ENCODE assay signal across 19 cellular contexts in the genomic region with DNA sequence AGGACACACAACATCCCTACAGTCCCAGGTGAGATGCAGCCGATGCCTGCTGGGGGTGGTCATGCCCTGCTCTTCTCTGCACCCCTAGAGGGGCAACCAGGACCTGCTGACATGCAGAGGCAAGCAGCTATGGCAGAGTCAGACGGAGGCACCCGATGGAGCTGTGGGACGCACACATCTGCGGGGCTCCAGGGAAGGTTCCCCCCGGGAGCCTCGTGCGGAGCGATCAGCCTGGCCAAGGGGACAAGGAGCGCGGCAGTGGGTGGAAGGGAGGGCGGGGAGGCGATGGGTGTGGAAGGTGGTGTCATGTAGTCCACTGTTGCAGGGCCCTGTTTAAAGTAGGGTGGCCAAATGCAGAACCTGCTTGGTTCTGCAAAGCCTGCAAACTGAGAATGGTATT.
DNase-seq lines count a peak whose midpoint lies in the region; ATAC-seq and TF ChIP-seq lines count a peak whose summit lies in the region.
"Had no signal": no experiment of that assay in that cellular context is flagged by ENCODE, and none has a peak within 500 bp of the region (broad histone marks: within the 10 kb centered on the region; RNA-seq: fewer than 3 reads in every experiment).

No MANE protein-coding gene starts in this region.

- peak overlapping the region in 7 of 11 experiments; percentile 56 to 74 (median 67); a peak in 10 of 22 replicates for H3K4me2 ChIP-seq in BLaER1 treated with 17β-estradiol and CSF1 and Interleukin-3, amounts not matched to agents 10 nM and 100 nM
- H3K4me2 ChIP-seq in osteoblast (ENCODE audit: insufficient read depth, low read length): no peak overlapping the region
- H3K4me2 ChIP-seq: A549, GM23338 had no signal

- H3K27me3 ChIP-seq in BLaER1 treated with 17β-estradiol and CSF1 and Interleukin-3, amounts not matched to agents 10 nM and 100 nM: peaks cover 59 to 92% (median 74%) of the 10 kb centered on the region in 11 experiments
- no peaks in the 10 kb centered on the region for H3K27me3 ChIP-seq in osteoblast (ENCODE audit: insufficient read depth, low read length)
- H3K27me3 ChIP-seq: BE2C had no signal

- H3K36me3 ChIP-seq in BLaER1 treated with 17β-estradiol and CSF1 and Interleukin-3, amounts not matched to agents 10 nM and 100 nM: no peaks in the 10 kb centered on the region
- no peaks in the 10 kb centered on the region for H3K36me3 ChIP-seq in osteoblast (ENCODE audit: insufficient read depth, low read length)
- H3K36me3 ChIP-seq: BE2C, HAP-1 had no signal

- H3K4me1 ChIP-seq in BLaER1 treated with 17β-estradiol and CSF1 and Interleukin-3, amounts not matched to agents 10 nM and 100 nM: peaks cover 0 to 50% (median 45%) of the 10 kb centered on the region in 10 experiments; a peak in 17 of 20 replicates
- no peaks in the 10 kb centered on the region for H3K4me1 ChIP-seq in osteoblast (ENCODE audit: insufficient read depth, low read length)
- H3K4me1 ChIP-seq: A549, BE2C, Caco-2, HAP-1 had no signal

- H2AFZ ChIP-seq in osteoblast (ENCODE audit: low read length): no peak overlapping the region
- H2AFZ ChIP-seq: GM23338 had no signal

- no peak overlapping the region for H3K9ac ChIP-seq in BLaER1 treated with 17β-estradiol and CSF1 and Interleukin-3, amounts not matched to agents 10 nM and 100 nM

- H4K20me1 ChIP-seq in BLaER1 treated with 17β-estradiol and CSF1 and Interleukin-3, amounts not matched to agents 10 nM and 100 nM: peaks cover 0 to 59% (median 29%) of the 10 kb centered on the region in 11 experiments; a peak in 14 of 22 replicates
- no peaks in the 10 kb centered on the region for H4K20me1 ChIP-seq in osteoblast (ENCODE audit: insufficient read depth, low read length)

- no peak for ATAC-seq in HG02763 (IDR thresholded peaks at IDR 0.05; ENCODE audit: unreplicated experiment)
- ATAC-seq in GM18873 (IDR thresholded peaks at IDR 0.05; ENCODE audit: low FRiP score, unreplicated experiment): no peak
- ATAC-seq: A549; CD8-positive, alpha-beta T cell; GM23338 had no signal

- TF ChIP-seq CTCF in osteoblast (IDR thresholded peaks at IDR 0.05; ENCODE audit: extremely low read depth, low read depth, low read length): no peak

- no peaks in the 10 kb centered on the region for H3K9me3 ChIP-seq in BLaER1 treated with 17β-estradiol and CSF1 and Interleukin-3, amounts not matched to agents 10 nM and 100 nM (replicated peaks in 1 of 11)
- H3K9me3 ChIP-seq in osteoblast (ENCODE audit: low read depth, low read length): no peaks in the 10 kb centered on the region
- H3K9me3 ChIP-seq: A549, BE2C, Caco-2, HAP-1 had no signal

- H3K27ac ChIP-seq in BLaER1 treated with 17β-estradiol and CSF1 and Interleukin-3, amounts not matched to agents 10 nM and 100 nM: no peak overlapping the region
- no peak overlapping the region for H3K27ac ChIP-seq in osteoblast (ENCODE audit: low read depth, low read length)
- H3K27ac ChIP-seq: A549, C4-2B had no signal

- H3K4me3 ChIP-seq in BLaER1 treated with 17β-estradiol and CSF1 and Interleukin-3, amounts not matched to agents 10 nM and 100 nM: no peak overlapping the region
- H3K4me3 ChIP-seq in osteoblast (ENCODE audit: insufficient read depth, low read length): no peak overlapping the region
- H3K4me3 ChIP-seq: A549, GM23338, HAP-1 had no signal

- no peaks in the 10 kb centered on the region for H3K79me2 ChIP-seq in osteoblast (ENCODE audit: insufficient read depth, low read length)

- DNase-seq in mesenteric fat pad (ENCODE audit: low spot score) (peak; percentile 86), osteoblast (ENCODE audit: insufficient read length, low spot score, missing footprints) (peak; percentile 56), NAMALWA (ENCODE audit: low spot score) (no peak)
- DNase-seq: 8988T; ACHN; AML-193; BE2C; Caco-2; CD4-positive, CD25-positive, alpha-beta regulatory T cell; CD8-positive, alpha-beta T cell; DMS153; DND-41 had no signal
